ENCODE assay signal across 10 cellular contexts in genomic region chr11:96241351-96241841, GRCh38.
A peak's percentile ranks its signal among the peaks of the same experiment; 100 is the strongest.
DNase-seq lines count a peak whose midpoint lies in the region; ATAC-seq, FAIRE-seq and TF ChIP-seq lines count a peak whose summit lies in the region.
"Had no signal": no experiment of that assay in that cellular context is flagged by ENCODE, and none has a peak within 500 bp of the region (broad histone marks: within the 10 kb centered on the region; RNA-seq: fewer than 3 reads in every experiment).

No MANE protein-coding gene starts in this region.

- H3K4me1 ChIP-seq in DOHH2 (ENCODE audit: control insufficient read depth, low read length) (peaks cover 28% of the 10 kb centered on the region), HUES64 (ENCODE audit: insufficient read depth, low read length) (peaks cover 41% of the 10 kb centered on the region)

- no peaks in the 10 kb centered on the region for H3K9me3 ChIP-seq in DOHH2 (ENCODE audit: control insufficient read depth, insufficient read depth, low read length)
- H3K9me3 ChIP-seq in HUES64 (ENCODE audit: insufficient read depth, low read depth, low read length): no peaks in the 10 kb centered on the region

- TF ChIP-seq CTCF in DOHH2 (IDR thresholded peaks at IDR 0.05; ENCODE audit: low read depth, low read length, poor library complexity, severe bottlenecking) (peak; percentile 26), bronchial epithelial cell (IDR thresholded peaks at IDR 0.05; ENCODE audit: insufficient read depth, low read length, severe bottlenecking) (no peak), progenitor cell of endocrine pancreas (IDR thresholded peaks at IDR 0.05; ENCODE audit: unreplicated experiment) (peak; percentile 17)

- no peaks in the 10 kb centered on the region for H3K9me3 Mint-ChIP-seq in progenitor cell of endocrine pancreas (ENCODE audit: low read depth)
- H3K9me3 Mint-ChIP-seq: dendritic cell treated with granulocyte-macrophage colony-stimulating factor and Interleukin-4, amounts not matched to agents 40 ng/mL and 50 ng/mL, for 4 days had no signal

- H3K27ac ChIP-seq in DOHH2 (ENCODE audit: low read depth, low read length) (no peak overlapping the region), HUES64 (ENCODE audit: low read depth, low read length) (0 out of 2 replicates have a peak overlapping the region, but pooled peaks have one; percentile 7)

- ATAC-seq in activated CD4-positive, CD25-positive, alpha-beta regulatory T cell treated with anti-CD3 and anti-CD28 coated beads, Interleukin-2, amount 50 U/mL, for 24 hours: no peak
- ATAC-seq in GM18909 (IDR thresholded peaks at IDR 0.05; ENCODE audit: poor library complexity, unreplicated experiment): no peak

- H3K9me2 ChIP-seq in DOHH2 (replicated peaks; ENCODE audit: control insufficient read depth, low read length): no peaks in the 10 kb centered on the region

- no peaks in the 10 kb centered on the region; the same call in 1 of the 2 replicates for H3F3A ChIP-seq in DOHH2 (ENCODE audit: control insufficient read depth, insufficient read depth)

- no peak overlapping the region for H3K4me3 Mint-ChIP-seq in progenitor cell of endocrine pancreas (ENCODE audit: low read depth)
- H3K4me3 Mint-ChIP-seq: dendritic cell treated with granulocyte-macrophage colony-stimulating factor and Interleukin-4, amounts not matched to agents 40 ng/mL and 50 ng/mL, for 4 days had no signal

- H3K4me1 Mint-ChIP-seq in progenitor cell of endocrine pancreas (ENCODE audit: low read depth): peaks cover 26% of the 10 kb centered on the region

- no peaks in the 10 kb centered on the region for H3K36me3 Mint-ChIP-seq in progenitor cell of endocrine pancreas (ENCODE audit: insufficient read depth)

- H3K4me3 ChIP-seq in DOHH2 (ENCODE audit: low read length) (no peak overlapping the region), HUES64 (ENCODE audit: low read length) (no peak overlapping the region), bronchial epithelial cell (ENCODE audit: low read depth, low read length) (no peak overlapping the region)

- DNase-seq in bronchial epithelial cell (ENCODE audit: low read depth): no peak
- DNase-seq in progenitor cell of endocrine pancreas (ENCODE audit: low spot score, unreplicated experiment): no peak
- DNase-seq in NCI-H2196 treated with DMSO at 0.1 percent for 48 hours (lab: John Stamatoyannopoulos, UW; ENCODE audit: unreplicated experiment): no peak
- DNase-seq: activated CD4-positive, alpha-beta T cell treated with anti-CD3 and anti-CD28 coated beads, Interleukin-2, amount 50 U/mL, for 4 hours; NCI-H524 treated with DMSO at 0.1 percent for 48 hours had no signal

- peak; percentile 50 for FAIRE-seq in bronchial epithelial cell (lab: Jason Lieb, UNC)

- H3K27me3 Mint-ChIP-seq in progenitor cell of endocrine pancreas: no peaks in the 10 kb centered on the region
- H3K27me3 Mint-ChIP-seq: dendritic cell treated with granulocyte-macrophage colony-stimulating factor and Interleukin-4, amounts not matched to agents 40 ng/mL and 50 ng/mL, for 4 days had no signal

- no peak overlapping the region for H3K9ac ChIP-seq in HUES64 (ENCODE audit: low read depth, low read length)

- no peaks in the 10 kb centered on the region for H3K79me2 ChIP-seq in DOHH2 (ENCODE audit: control insufficient read depth, low read length)

- no peak overlapping the region for H3K4me2 ChIP-seq in DOHH2 (ENCODE audit: low read length)

- peak overlapping the region; percentile 73 for H3K27ac Mint-ChIP-seq in progenitor cell of endocrine pancreas

- H3K27me3 ChIP-seq in DOHH2 (ENCODE audit: control insufficient read depth, low read length) (no peaks in the 10 kb centered on the region), HUES64 (ENCODE audit: insufficient read depth, low read length) (no peaks in the 10 kb centered on the region), bronchial epithelial cell (ENCODE audit: control insufficient read depth, insufficient read depth, low read length) (no peaks in the 10 kb centered on the region)

- H3K36me3 ChIP-seq in DOHH2 (ENCODE audit: control insufficient read depth, low read length) (no peaks in the 10 kb centered on the region), HUES64 (ENCODE audit: insufficient read depth, low read length) (no peaks in the 10 kb centered on the region), bronchial epithelial cell (ENCODE audit: control insufficient read depth, insufficient read depth, low read length) (no peaks in the 10 kb centered on the region)

- 58% methylated on average over 5 of the region's 5 CpGs for WGBS in HUES64

- no peaks in the 10 kb centered on the region for H4K20me1 ChIP-seq in DOHH2 (ENCODE audit: control insufficient read depth, insufficient read depth, low read depth, low read length)
